In the genomic region with DNA sequence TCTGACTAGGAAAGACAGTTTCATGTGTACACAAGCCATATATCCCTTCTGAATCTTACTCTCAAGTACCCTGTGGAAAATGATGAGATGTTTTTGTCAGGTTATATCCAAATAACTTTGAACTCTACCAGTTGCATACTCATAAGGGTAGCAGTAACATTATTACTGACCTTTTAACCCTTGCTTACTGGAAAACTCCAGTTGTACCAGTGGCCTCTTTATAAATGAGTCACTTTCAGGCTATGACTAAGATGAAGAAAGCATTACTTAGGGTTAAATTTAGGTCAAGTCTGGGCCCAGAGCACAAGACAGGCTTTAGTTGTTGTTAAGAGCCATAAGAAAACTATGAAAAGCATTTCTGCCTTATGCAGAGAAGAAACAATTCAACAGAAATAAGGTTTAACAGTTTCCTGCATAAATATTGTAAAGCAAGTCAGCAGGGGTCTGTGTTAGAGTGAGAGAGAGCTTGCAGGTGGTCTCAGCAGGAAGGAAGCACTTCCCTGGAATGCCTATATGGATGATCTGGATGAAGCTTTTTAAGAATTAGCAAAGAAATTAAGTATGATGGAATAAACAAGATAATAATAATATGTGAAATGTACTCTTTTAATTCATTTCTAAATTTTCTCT, we compare ENCODE assay signal across 8 cellular contexts.
DNase-seq lines count a peak whose midpoint lies in the region; ATAC-seq and TF ChIP-seq lines count a peak whose summit lies in the region.

No MANE protein-coding gene starts in this region.

- no peak overlapping the region for H3K27ac Mint-ChIP-seq in progenitor cell of endocrine pancreas

- TF ChIP-seq CTCF in Panc1 (IDR thresholded peaks at IDR 0.05) (no peak), progenitor cell of endocrine pancreas (IDR thresholded peaks at IDR 0.05; ENCODE audit: unreplicated experiment) (no peak)

- no peak overlapping the region for H3K4me3 Mint-ChIP-seq in progenitor cell of endocrine pancreas (ENCODE audit: low read depth)

- POLR2A ChIA-PET in Panc1 (lab: Charles Lee): no interaction called here

- no peak overlapping the region for H3K4me3 ChIP-seq in Panc1 (ENCODE audit: low read depth in 2 of 2, low read length in 2 of 2)

- no peaks in the 10 kb centered on the region for H3K36me3 Mint-ChIP-seq in progenitor cell of endocrine pancreas (ENCODE audit: insufficient read depth)

- BruUV-seq in Panc1 (replicated peaks; lab: Mats Ljungman, UMichigan): no TSS peak

- H3K36me3 ChIP-seq in Panc1 (ENCODE audit: control insufficient read depth, insufficient read depth, low read length): no peaks in the 10 kb centered on the region

- H3K4me1 Mint-ChIP-seq in progenitor cell of endocrine pancreas (ENCODE audit: low read depth): no peaks in the 10 kb centered on the region

- in situ Hi-C loops in Panc1 (cut with HindIII; ENCODE audit: low pct_unique_long_range_greater_than_20kb, low sequenced_read_pairs): no loop called here

- intact Hi-C loops in Panc1 (cut with micrococcal nuclease; ENCODE audit: unreplicated experiment): no loop called here

- no peaks in the 10 kb centered on the region for H3K9me3 Mint-ChIP-seq in progenitor cell of endocrine pancreas (ENCODE audit: low read depth)

- peak; percentile 99 for ATAC-seq in GM18907 (IDR thresholded peaks at IDR 0.05; ENCODE audit: unreplicated experiment)
- ATAC-seq in HG03045 (IDR thresholded peaks at IDR 0.05; ENCODE audit: unreplicated experiment): peak; percentile 96
- ATAC-seq in Panc1: peak; percentile 84

- no peaks in the 10 kb centered on the region for H3K27me3 Mint-ChIP-seq in progenitor cell of endocrine pancreas

- CTCF ChIA-PET in Panc1 (lab: Charles Lee): no interaction called here

- H3K9me3 ChIP-seq in Panc1 (ENCODE audit: control insufficient read depth, insufficient read depth, low read depth, low read length): no peaks in the 10 kb centered on the region

- peaks cover 11% of the 10 kb centered on the region for H3K4me1 ChIP-seq in Panc1 (ENCODE audit: control insufficient read depth, insufficient read depth, low read length)

- DNase-seq in AG08396 (ENCODE audit: low spot score) (peak; percentile 51), Panc1 (ENCODE audit: low read depth, low spot score) (peak; percentile 39), fibroblast of gingiva (ENCODE audit: low read depth) (peak; percentile 72), progenitor cell of endocrine pancreas (ENCODE audit: low spot score, unreplicated experiment) (no peak), substantia nigra (lab: John Stamatoyannopoulos, UW) (no peak), DMS 273 treated with DMSO at 0.1 percent for 48 hours (lab: John Stamatoyannopoulos, UW) (no peak)

- H3K27me3 ChIP-seq in Panc1 (ENCODE audit: control insufficient read depth, insufficient read depth, low read length): no peaks in the 10 kb centered on the region

- H3K27ac ChIP-seq in Panc1 (ENCODE audit: low read length) (0 out of 2 replicates have a peak overlapping the region, but pooled peaks have one; percentile 40), substantia nigra (ENCODE audit: low read depth, low read length, poor library complexity, severe bottlenecking) (no peak overlapping the region)

Comparison
In these comparisons a context has a peak if more than half of its experiments do, and no peak if none do; other contexts are left out.
1. DNase-seq: peak in AG08396 (single experiment), Panc1 (single experiment) and fibroblast of gingiva (single experiment); none in progenitor cell of endocrine pancreas (single experiment), substantia nigra (0 of 49) and DMS 273 treated with DMSO at 0.1 percent for 48 hours (single experiment).
2. Peak in every context shown above with its lines, with median percentiles within 50 percentile points of each other: ATAC-seq.